In the genomic region with DNA sequence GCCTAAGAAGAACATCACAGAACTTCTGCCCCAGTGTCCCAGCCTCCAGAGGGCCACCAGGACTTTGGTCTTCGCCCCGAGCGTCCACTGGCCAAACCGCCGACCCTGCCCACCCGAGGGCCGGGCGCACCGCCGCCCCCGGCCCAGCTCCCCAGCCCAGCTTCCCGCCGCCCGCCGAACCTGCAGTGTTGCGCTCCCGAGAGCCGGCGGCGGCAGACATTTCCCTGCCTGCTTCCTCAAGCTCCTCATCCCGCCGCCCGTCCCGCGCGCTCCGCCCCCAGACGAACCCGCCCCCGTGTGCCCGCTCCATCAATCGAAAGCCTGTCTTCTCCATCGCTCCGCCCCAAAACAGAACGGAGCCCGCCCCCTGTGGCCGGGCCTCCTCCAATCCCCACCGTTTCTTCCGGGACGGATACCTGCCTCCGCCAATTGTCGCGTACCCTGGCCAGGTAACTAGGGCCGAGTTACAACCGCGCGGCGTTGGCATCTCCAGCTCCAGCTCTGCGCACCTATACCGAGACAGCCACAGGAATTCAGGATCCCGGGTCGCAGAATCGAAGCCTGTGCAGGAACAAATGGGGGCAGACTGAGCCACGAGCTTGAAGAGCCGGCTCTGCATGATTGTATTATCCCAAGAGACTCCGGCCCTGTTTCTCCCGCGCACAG, we compare ENCODE assay signal across 8 cellular contexts. TPM values are rescaled to one million over a fixed set of nuclear protein-coding genes. Genes with fewer than 3 reads are reported as not detected.
DNase-seq lines count a peak whose midpoint lies in the region; ATAC-seq and TF ChIP-seq lines count a peak whose summit lies in the region.

No MANE protein-coding gene starts in this region.

- DNase-seq in NCI-H187 (lab: John Stamatoyannopoulos, UW) (peak; percentile 97), T-helper 17 cell (peak; percentile 94 to 97 (median 96)), anterior cingulate cortex (lab: John Stamatoyannopoulos, UW) (peak; percentile 61 to 97 (median 91)), right cardiac atrium (peak; percentile 97 to 99 (median 98)), pulmonary artery endothelial cell (ENCODE audit: low read depth, low spot score) (peak; percentile 79), uterus (peak; percentile 93 to 96)

- no peaks in the 10 kb centered on the region for H3K9me3 ChIP-seq in T-helper 17 cell (ENCODE audit: control insufficient read depth, low read length, poor library complexity, severe bottlenecking)
- H3K9me3 ChIP-seq in right cardiac atrium (ENCODE audit: control insufficient read depth, low read length), result no peaks in the 10 kb centered on the region
- no peaks in the 10 kb centered on the region for H3K9me3 ChIP-seq in uterus

- ATAC-seq in GM18505 (IDR thresholded peaks at IDR 0.05; ENCODE audit: unreplicated experiment) (peak; percentile 83), HG02943 (IDR thresholded peaks at IDR 0.05; ENCODE audit: low read depth, unreplicated experiment) (peak; percentile 95), T-helper 17 cell (peak; percentile 100), right cardiac atrium (peak; percentile 98 to 99)

- peak overlapping the region; percentile 83 for H3K27ac Mint-ChIP-seq in T-helper 17 cell

- no peaks in the 10 kb centered on the region for H3K27me3 ChIP-seq in right cardiac atrium (ENCODE audit: control insufficient read depth, insufficient read depth)
- H3K27me3 ChIP-seq in uterus, result no peaks in the 10 kb centered on the region

- peak overlapping the region; percentile 99 for H3K4me3 Mint-ChIP-seq in T-helper 17 cell

- H3K4me3 ChIP-seq in right cardiac atrium (ENCODE audit: low read length) (peak overlapping the region; percentile 91), uterus (peak overlapping the region; percentile 60 to 67)

- TF ChIP-seq CTCF in uterus (IDR thresholded peaks at IDR 0.05), result peak in 1 of 4 experiments; percentile 18

- no peaks in the 10 kb centered on the region for H3K27me3 Mint-ChIP-seq in T-helper 17 cell

- peaks cover 29% of the 10 kb centered on the region for H3K4me1 Mint-ChIP-seq in T-helper 17 cell

- intact Hi-C loops in right cardiac atrium (cut with DNase I), result no loop called here
- intact Hi-C loops in uterus (cut with DNase I; ENCODE audit: low total_unique reads), result no loop called here

- peak overlapping the region; percentile 89 for H3K27ac ChIP-seq in right cardiac atrium (ENCODE audit: low read length)
- H3K27ac ChIP-seq in uterus, result peak overlapping the region; percentile 52 to 72

- no peaks in the 10 kb centered on the region for H3K36me3 ChIP-seq in uterus

- TF ChIP-seq POLR2A in GM18505 (IDR thresholded peaks at IDR 0.05; ENCODE audit: borderline replicate concordance, extremely low read depth, insufficient read depth, insufficient read length), result peak; percentile 57
- TF ChIP-seq POLR2A in uterus (IDR thresholded peaks at IDR 0.05), result no peak

- H3K4me1 ChIP-seq in right cardiac atrium (ENCODE audit: control insufficient read depth, insufficient read depth, low read length) (peaks cover 3% of the 10 kb centered on the region), uterus (no peaks in the 10 kb centered on the region)

- under 1% methylated on average over 58 of the region's 58 CpGs for WGBS in right cardiac atrium

- no peaks in the 10 kb centered on the region for H3K36me3 Mint-ChIP-seq in T-helper 17 cell (ENCODE audit: low read depth)

RNA-seq across cellular contexts. Expression of a gene that starts 15.2 kb away (rescaled TPM):
- total RNA-seq in T-helper 17 cell, result 10 to 100 TPM; 16.7 to 24.5 TPM
- total RNA-seq in right cardiac atrium, result 10 to 100 TPM; 16.4 to 22.4 (median 17.6) TPM
- 11.7 TPM for polyA plus RNA-seq in right cardiac atrium
- 17.9 and 22.0 TPM in 2 replicates for total RNA-seq in pulmonary artery endothelial cell
- 10 to 100 TPM; 20.2 to 79.4 (median 46.8) TPM for total RNA-seq in uterus

RNA-seq across cellular contexts. Expression of a gene that starts 58.2 kb away (rescaled TPM):
- total RNA-seq in T-helper 17 cell, result 10 to 100 TPM; 43.9 to 48.8 TPM
- 10 to 100 TPM; 25.2 to 34.1 (median 31.0) TPM for total RNA-seq in right cardiac atrium
- polyA plus RNA-seq in right cardiac atrium, result 14.4 TPM
- 112 and 137 TPM in 2 replicates for total RNA-seq in pulmonary artery endothelial cell
- total RNA-seq in uterus, result 100 to 1,000 TPM in 1 of 4 donors, 10 to 100 TPM in 3; 22.6 to 102 (median 45.4) TPM

Comparison
In these comparisons a context has a peak if more than half of its experiments do, and no peak if none do; other contexts are left out.
1. Peak in every context shown above with its lines: DNase-seq, ATAC-seq, H3K4me3 ChIP-seq and H3K27ac ChIP-seq.